Comparison of ENCODE assay signal across 12 cellular contexts in genomic region chr14:78595797-78596196, GRCh38.
DNase-seq lines count a peak whose midpoint lies in the region; ATAC-seq and TF ChIP-seq lines count a peak whose summit lies in the region.
"Had no signal": no experiment of that assay in that cellular context is flagged by ENCODE, and none has a peak within 500 bp of the region (broad histone marks: within the 10 kb centered on the region; RNA-seq: fewer than 3 reads in every experiment).

No MANE protein-coding gene starts in this region.

- TF ChIP-seq CTCF in 22Rv1 (IDR thresholded peaks at IDR 0.05) = peak; percentile 38

- H3K27ac ChIP-seq in 22Rv1 = no peak overlapping the region
- H3K27ac ChIP-seq: SK-N-MC had no signal

- DNase-seq in EL = peak; percentile 15
- peak; percentile 57 for DNase-seq in NCI-H510A treated with DMSO at 0.1 percent for 48 hours (lab: John Stamatoyannopoulos, UW)
- peak; percentile 6 to 21 for DNase-seq in erythroblast (lab: John Stamatoyannopoulos, UW)
- no peak for DNase-seq in OCI-M2 (lab: John Stamatoyannopoulos, UW; ENCODE audit: unreplicated experiment)
- DNase-seq: activated T-cell treated with anti-CD3 and anti-CD28 coated beads, Interleukin-2, amount 50 U/mL, for 4 hours; DMS79; stimulated activated CD4-positive, alpha-beta T cell treated with anti-CD3 and anti-CD28 coated beads, Interleukin-2, amount 100 ng/mL, for 24 hours had no signal

- TF ChIP-seq POLR2A in erythroblast (IDR thresholded peaks at IDR 0.05; ENCODE audit: low read length) = no peak

- ATAC-seq in HG03097 (IDR thresholded peaks at IDR 0.05; ENCODE audit: low FRiP score, unreplicated experiment) = no peak
- no peak for ATAC-seq in GM19035 (IDR thresholded peaks at IDR 0.05; ENCODE audit: unreplicated experiment)
- no peak for ATAC-seq in GM21529 (IDR thresholded peaks at IDR 0.05; ENCODE audit: unreplicated experiment)
- ATAC-seq: activated T-cell treated with anti-CD3 and anti-CD28 coated beads, Interleukin-2, amount 50 U/mL, for 4 hours had no signal
